2 cellular contexts compared by ENCODE assay signal in the genomic region with DNA sequence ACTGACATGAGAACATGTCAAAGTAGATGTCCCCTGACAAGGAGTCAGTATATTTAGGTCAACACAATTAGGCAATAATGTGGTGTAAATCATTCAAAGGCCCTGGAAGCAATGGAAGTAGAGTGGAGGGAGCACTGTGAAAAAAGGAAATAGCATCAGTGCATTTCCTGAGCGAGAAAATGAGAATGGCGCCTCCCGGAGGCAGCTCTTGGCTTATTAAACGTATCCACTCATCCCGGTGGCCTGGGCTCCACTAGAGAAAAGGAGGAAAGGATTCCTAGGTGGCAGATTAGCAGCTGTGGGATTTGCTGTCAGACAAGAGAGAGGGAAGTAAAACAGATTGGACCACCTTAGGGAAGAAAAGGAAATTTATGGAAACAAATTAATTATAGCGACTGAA.
TF ChIP-seq lines count a peak whose summit lies in the region.

No MANE protein-coding gene starts in this region.

TF ChIP-seq in HCT116, 20 proteins besides CTCF, POLR2A, EP300 and RAD21:
- TF ChIP-seq REST (IDR thresholded peaks at IDR 0.05; ENCODE audit: low read depth), result no peak
- TF ChIP-seq SRF (IDR thresholded peaks at IDR 0.05; ENCODE audit: low read depth), result no peak
- no peak for TF ChIP-seq ZNF274 (IDR thresholded peaks at IDR 0.05; ENCODE audit: low read depth, low read length)
- no peak for TF ChIP-seq ATF3 (IDR thresholded peaks at IDR 0.05)
- no peak for TF ChIP-seq SIN3A (IDR thresholded peaks at IDR 0.05; ENCODE audit: low read depth)
- TF ChIP-seq ELF1 (IDR thresholded peaks at IDR 0.05; ENCODE audit: borderline replicate concordance, low read depth), result no peak
TF ChIP-seq in HCT116: peak in this region for 0.

TF ChIP-seq in H1, 55 proteins besides CTCF, POLR2A, EP300 and RAD21:
- TF ChIP-seq JUN (IDR thresholded peaks at IDR 0.05; ENCODE audit: low read depth, low read length), result no peak
- TF ChIP-seq JUND (IDR thresholded peaks at IDR 0.05; ENCODE audit: low read length), result no peak
- no peak for TF ChIP-seq CBX5 (IDR thresholded peaks at IDR 0.05; ENCODE audit: low read depth, low read length)
- TF ChIP-seq RFX5 (IDR thresholded peaks at IDR 0.05; ENCODE audit: borderline replicate concordance, low read depth, low read length), result no peak
- no peak for TF ChIP-seq POLR2AphosphoS5 (IDR thresholded peaks at IDR 0.05; ENCODE audit: low read depth, low read length)
- TF ChIP-seq ATF2 (IDR thresholded peaks at IDR 0.05; ENCODE audit: low read length), result no peak
- TF ChIP-seq MAFK (IDR thresholded peaks at IDR 0.05; ENCODE audit: low read depth, low read length), result no peak
- no peak for TF ChIP-seq SP1 (IDR thresholded peaks at IDR 0.05; ENCODE audit: low read depth, low read length)
- no peak for TF ChIP-seq KDM5A (IDR thresholded peaks at IDR 0.05; ENCODE audit: low read length)
- no peak for TF ChIP-seq SRF (IDR thresholded peaks at IDR 0.05; ENCODE audit: low read depth, low read length)
- TF ChIP-seq NRF1 (IDR thresholded peaks at IDR 0.05; ENCODE audit: low read depth, low read length), result no peak
- TF ChIP-seq CTBP2 (IDR thresholded peaks at IDR 0.05; ENCODE audit: borderline replicate concordance, insufficient read depth, insufficient read length, low read length), result no peak
- TF ChIP-seq GTF2F1 (IDR thresholded peaks at IDR 0.05; ENCODE audit: borderline replicate concordance, low read depth, low read length), result no peak
- no peak for TF ChIP-seq FOSL1 (IDR thresholded peaks at IDR 0.05; ENCODE audit: insufficient read depth, low read depth, low read length)
- TF ChIP-seq CHD1 (IDR thresholded peaks at IDR 0.05; ENCODE audit: low read depth, low read length), result no peak
- TF ChIP-seq MAX (IDR thresholded peaks at IDR 0.05), result no peak
- no peak for TF ChIP-seq HDAC2 (IDR thresholded peaks at IDR 0.05; ENCODE audit: borderline replicate concordance in 1 of 2, low read depth in 2 of 2, low read length in 2 of 2)
- no peak for TF ChIP-seq SUZ12 (IDR thresholded peaks at IDR 0.05; ENCODE audit: low read length)
- no peak for TF ChIP-seq ATF3 (IDR thresholded peaks at IDR 0.05; ENCODE audit: insufficient read depth, low read depth, low read length)
TF ChIP-seq in H1: peak in this region for 0.
